ENCODE assay signal across 1 cellular context in genomic region chr10:78623577-78624215, GRCh38.
TF ChIP-seq lines count a peak whose summit lies in the region.

No MANE protein-coding gene starts in this region.

TF ChIP-seq in HCT116, 20 proteins besides CTCF, POLR2A, EP300 and RAD21 (continued from another document):
- TF ChIP-seq ELF1 (IDR thresholded peaks at IDR 0.05; ENCODE audit: borderline replicate concordance, low read depth) (no peak), EZH2 (IDR thresholded peaks at IDR 0.05) (no peak), POLR2AphosphoS5 (IDR thresholded peaks at IDR 0.05; ENCODE audit: low read depth, low read length) (no peak), FOSL1 (IDR thresholded peaks at IDR 0.05; ENCODE audit: low read depth) (peak; percentile 67), ZNF274 (IDR thresholded peaks at IDR 0.05; ENCODE audit: low read depth, low read length) (no peak), CBX3 (IDR thresholded peaks at IDR 0.05; ENCODE audit: low read depth) (0 out of 2 replicates have a peak, but pooled peaks have one; percentile 35), YY1 (IDR thresholded peaks at IDR 0.05; ENCODE audit: extremely low read depth, insufficient replicate concordance, low read depth, low read length) (no peak), ATF3 (IDR thresholded peaks at IDR 0.05) (no peak), SIN3A (IDR thresholded peaks at IDR 0.05; ENCODE audit: low read depth) (no peak), REST (IDR thresholded peaks at IDR 0.05; ENCODE audit: low read depth) (no peak), ZFX (IDR thresholded peaks at IDR 0.05) (no peak)
